In the genomic region with DNA sequence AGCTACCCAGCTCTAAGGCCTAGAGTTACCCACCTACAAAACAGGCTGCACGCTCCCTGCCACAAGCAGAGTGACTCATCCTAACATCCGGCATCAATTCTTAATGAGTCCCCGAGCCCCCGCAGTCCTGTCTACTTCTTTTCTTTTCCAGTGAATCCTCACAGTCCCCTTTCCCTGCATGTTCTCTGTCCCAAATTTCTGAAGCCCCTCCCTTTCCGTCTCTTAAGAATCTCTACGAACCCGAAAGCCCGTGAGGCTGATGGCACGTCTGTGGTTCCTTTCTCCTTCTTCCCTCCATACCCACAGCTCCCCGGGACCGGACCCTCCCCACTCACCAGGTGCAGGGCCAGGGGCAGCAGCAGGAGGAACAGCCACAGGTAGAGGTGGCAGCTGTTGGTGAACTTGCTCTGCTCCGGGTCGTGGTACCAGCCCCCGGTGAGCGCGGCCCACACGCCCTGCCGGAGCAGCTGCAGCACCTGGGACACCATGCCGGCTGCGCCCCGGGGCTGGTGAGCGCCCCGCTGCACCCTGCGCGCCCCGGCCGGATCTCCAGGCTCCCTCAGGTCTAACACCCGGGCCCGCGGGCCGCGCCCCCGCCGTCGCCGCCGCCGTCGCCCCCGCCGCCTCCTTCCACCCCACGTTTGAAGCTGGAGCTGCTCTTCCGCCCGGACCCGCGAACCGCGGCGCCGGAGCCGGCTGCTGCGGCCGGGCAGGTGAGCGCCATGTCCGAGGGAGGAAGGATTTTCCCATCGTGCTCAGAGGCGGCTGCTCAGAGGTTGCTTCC, we compare ENCODE assay signal across 8 cellular contexts. TPM values are rescaled to one million over a fixed set of nuclear protein-coding genes. Genes with fewer than 3 reads are reported as not detected.
DNase-seq lines count a peak whose midpoint lies in the region; ATAC-seq and TF ChIP-seq lines count a peak whose summit lies in the region.

A gene with protein sequence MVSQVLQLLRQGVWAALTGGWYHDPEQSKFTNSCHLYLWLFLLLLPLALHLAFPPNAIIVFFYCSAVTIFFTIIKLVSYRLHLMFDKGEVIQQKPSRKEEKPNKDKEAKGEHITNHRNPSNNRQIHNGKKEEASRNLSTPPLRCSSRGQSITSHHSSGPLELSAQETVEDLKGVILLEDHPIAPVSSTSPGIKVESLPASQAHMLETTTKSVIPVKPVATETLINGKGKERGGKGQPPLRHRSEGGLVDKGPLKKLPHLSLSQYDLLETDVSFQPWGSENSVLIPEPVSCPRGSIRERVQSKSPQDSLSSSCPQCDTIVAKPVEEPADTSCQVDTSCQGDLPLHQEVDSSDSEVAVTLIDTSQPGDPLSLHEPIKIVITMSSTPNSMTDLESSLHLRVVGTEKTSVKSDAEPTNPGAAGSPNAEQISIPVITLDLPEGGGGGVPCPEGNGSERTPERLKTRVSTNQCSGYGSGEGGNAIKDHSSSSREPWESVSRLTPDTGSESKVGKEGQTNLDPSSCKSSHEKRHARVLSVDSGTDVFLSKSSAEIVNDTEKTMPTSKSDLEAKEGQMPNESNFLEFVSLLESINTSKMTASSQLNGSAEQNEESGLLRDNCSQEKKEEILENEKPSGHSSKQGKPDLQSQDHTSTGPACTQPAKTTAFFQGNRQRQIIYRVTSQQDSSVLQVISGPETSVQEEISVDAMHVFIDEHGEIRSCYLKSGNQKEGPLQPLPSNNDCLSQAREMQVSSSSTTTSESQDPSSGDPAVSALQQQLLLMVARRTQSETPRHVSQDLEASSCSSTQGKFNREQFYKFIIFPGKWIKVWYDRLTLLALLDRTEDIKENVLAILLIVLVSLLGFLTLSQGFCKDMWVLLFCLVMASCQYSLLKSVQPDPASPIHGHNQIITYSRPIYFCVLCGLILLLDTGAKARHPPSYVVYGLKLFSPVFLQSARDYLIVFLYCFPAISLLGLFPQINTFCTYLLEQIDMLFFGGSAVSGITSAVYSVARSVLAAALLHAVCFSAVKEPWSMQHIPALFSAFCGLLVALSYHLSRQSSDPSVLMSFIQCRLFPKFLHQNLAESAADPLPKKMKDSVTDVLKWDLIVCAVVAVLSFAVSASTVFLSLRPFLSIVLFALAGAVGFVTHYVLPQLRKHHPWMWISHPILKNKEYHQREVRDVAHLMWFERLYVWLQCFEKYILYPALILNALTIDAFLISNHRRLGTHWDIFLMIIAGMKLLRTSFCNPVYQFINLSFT (N-terminal part only) (minus strand): TSS at position 735 of the 784 bp plus-strand sequence. CDS start 247 bp downstream, at position 488.

- peak; percentile 95 for ATAC-seq in GM21360 (IDR thresholded peaks at IDR 0.05; ENCODE audit: unreplicated experiment)
- peak; percentile 92 for ATAC-seq in activated T-helper 17 cell treated with anti-CD3 and anti-CD28 coated beads, Interleukin-2, amount 50 U/mL, for 72 hours (replicated peaks)

- H3F3A ChIP-seq in PC-9 (ENCODE audit: insufficient read depth, low read depth), result peaks cover 15% of the 10 kb centered on the region

- no peak for TF ChIP-seq CTCF in PC-9 (conservative IDR thresholded peaks at IDR 0.05)
- no peak for TF ChIP-seq CTCF in fibroblast of villous mesenchyme (IDR thresholded peaks at IDR 0.05; ENCODE audit: insufficient read depth, low read depth, low read length)
- no peak for TF ChIP-seq CTCF in neutrophil (IDR thresholded peaks at IDR 0.05)

- H2AFZ ChIP-seq in PC-9, result peak within 1 kb of the TSS; percentile 91

- no peaks in the 10 kb centered on the region for H3K9me3 Mint-ChIP-seq in activated T-helper 17 cell treated with anti-CD3 and anti-CD28 coated beads, Interleukin-2, amount 50 U/mL, for 72 hours

- no peaks in the 10 kb centered on the region for H4K20me1 ChIP-seq in PC-9 (ENCODE audit: insufficient read depth)

- in situ Hi-C loops in Caki2 (cut with HindIII; ENCODE audit: low pct_unique_long_range_greater_than_20kb, low sequenced_read_pairs), result no loop called here

- no peaks in the 10 kb centered on the region for H3K9me2 ChIP-seq in PC-9 (ENCODE audit: insufficient read depth)

- H3K4me1 ChIP-seq in PC-9 (replicated peaks; ENCODE audit: insufficient read depth) (peaks cover 37% of the 10 kb centered on the region), neutrophil (ENCODE audit: control insufficient read depth in 1 of 2, insufficient read depth in 1 of 2, low read depth in 1 of 2, low read length in 1 of 2) (peaks cover 13 to 20% of the 10 kb centered on the region in 2 experiments)

- H3K4me1 Mint-ChIP-seq in activated T-helper 17 cell treated with anti-CD3 and anti-CD28 coated beads, Interleukin-2, amount 50 U/mL, for 72 hours, result peaks cover 26% of the 10 kb centered on the region

- peaks cover 13% of the 10 kb centered on the region for H3K36me3 Mint-ChIP-seq in activated T-helper 17 cell treated with anti-CD3 and anti-CD28 coated beads, Interleukin-2, amount 50 U/mL, for 72 hours (ENCODE audit: low read depth)

- POLR2A ChIA-PET in PC-9 (lab: Charles Lee; ENCODE audit: unreplicated experiment), result no interaction called here

- H3K27ac Mint-ChIP-seq in activated T-helper 17 cell treated with anti-CD3 and anti-CD28 coated beads, Interleukin-2, amount 50 U/mL, for 72 hours, result peak within 1 kb of the TSS; percentile 97

- H3K27me3 Mint-ChIP-seq in activated T-helper 17 cell treated with anti-CD3 and anti-CD28 coated beads, Interleukin-2, amount 50 U/mL, for 72 hours, result no peaks in the 10 kb centered on the region

- H3K4me2 ChIP-seq in PC-9, result peak within 1 kb of the TSS; percentile 83

- BruUV-seq in PC-9 (replicated peaks; lab: Mats Ljungman, UMichigan), result no TSS peak

- no peaks in the 10 kb centered on the region for H3K9me3 ChIP-seq in PC-9 (ENCODE audit: insufficient read depth, low read depth)
- no peaks in the 10 kb centered on the region for H3K9me3 ChIP-seq in neutrophil

- peak within 1 kb of the TSS; percentile 96 for H3K4me3 Mint-ChIP-seq in activated T-helper 17 cell treated with anti-CD3 and anti-CD28 coated beads, Interleukin-2, amount 50 U/mL, for 72 hours

- DNase-seq in Caki2 (ENCODE audit: low read depth), result peak; percentile 61
- DNase-seq in HT-29 (ENCODE audit: low spot score), result peak; percentile 60
- peak; percentile 71 to 73 for DNase-seq in PC-9
- peak; percentile 59 for DNase-seq in fibroblast of villous mesenchyme (ENCODE audit: low read depth)
- DNase-seq in superior temporal gyrus (ENCODE audit: extremely low spot score), result peak; percentile 46

- CTCF ChIA-PET in PC-9 (lab: Charles Lee), result interaction anchor here (0.7 kb wide), 1 partner anchor 483 kb away, joined by 8 read pairs; no protein-coding TSS in a partner anchor

- intact Hi-C loops in PC-9 (cut with micrococcal nuclease; ENCODE audit: unreplicated experiment), result loop anchor here (10.0 kb wide), 1 partner anchor 610 kb away; the partner anchor contains the start of gene SLC35F3

- peak within 1 kb of the TSS; percentile 82 for H3K4me3 ChIP-seq in PC-9
- peak within 1 kb of the TSS; percentile 76 for H3K4me3 ChIP-seq in fibroblast of villous mesenchyme (ENCODE audit: low read depth, low read length)
- peak within 1 kb of the TSS; percentile 32 to 54 for H3K4me3 ChIP-seq in neutrophil (ENCODE audit: low read depth in 1 of 2, low read length in 1 of 2)

- H3K36me3 ChIP-seq in PC-9 (ENCODE audit: low read depth) (peaks cover 4% of the 10 kb centered on the region; the same call in 1 of the 2 replicates), neutrophil (no peaks in the 10 kb centered on the region)

- H3K79me2 ChIP-seq in PC-9 (ENCODE audit: low read depth), result peaks cover 47% of the 10 kb centered on the region

- H3K27me3 ChIP-seq in PC-9 (ENCODE audit: insufficient read depth, low read depth) (no peaks in the 10 kb centered on the region), neutrophil (peaks cover 53% of the 10 kb centered on the region)

- H3K27ac ChIP-seq in PC-9 (peak within 1 kb of the TSS; percentile 50), neutrophil (no peak within 1 kb of the TSS)

RNA-seq across cellular contexts. Expression of the gene that starts here (rescaled TPM):
- 4.4 and 12.2 TPM in 2 replicates for total RNA-seq in Caki2 (2014; rRNA removed; shearing (Covaris generic); ENCODE audit: low replicate concordance)
- total RNA-seq in HT-29 (2014; rRNA removed; shearing (Covaris generic)), result 11.8 and 20.2 TPM in 2 replicates
- total RNA-seq in PC-9 (2021) (18.6 and 20.3 TPM in 2 replicates), fibroblast of villous mesenchyme (21.9 and 38.4 TPM in 2 replicates)
- total RNA-seq in activated T-helper 17 cell treated with anti-CD3 and anti-CD28 coated beads, Interleukin-2, amount 50 U/mL, for 72 hours, result 10 to 100 TPM; 21.3 to 25.9 TPM
